ENCODE assay signal across 9 cellular contexts in the genomic region with DNA sequence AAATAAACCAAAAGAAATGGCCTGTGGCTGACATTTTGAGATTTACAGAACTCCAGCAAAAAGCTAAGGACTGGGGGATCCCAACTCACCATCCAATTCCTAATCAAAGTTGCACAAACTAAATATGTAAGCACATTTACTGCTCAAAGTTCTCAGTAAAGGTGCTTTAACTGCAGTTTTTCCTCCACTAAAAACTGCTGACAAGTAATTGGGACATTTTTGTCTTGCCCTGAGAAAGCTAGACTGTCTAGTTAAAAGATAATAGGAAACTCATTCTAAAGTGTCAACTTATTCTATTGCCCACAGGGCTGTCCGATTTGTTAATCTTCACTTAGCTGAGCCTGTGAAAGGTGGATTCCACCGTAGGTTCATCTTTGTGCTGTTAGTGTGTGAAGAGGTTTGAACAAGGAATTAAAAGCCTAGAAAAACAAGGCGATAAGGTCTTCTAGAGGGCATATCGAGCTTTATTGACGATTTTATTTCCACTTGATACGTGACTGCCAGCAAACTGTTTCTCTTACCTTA. TPM values are rescaled to one million over a fixed set of nuclear protein-coding genes. Genes with fewer than 3 reads are reported as not detected.
A peak's percentile ranks its signal among the peaks of the same experiment; 100 is the strongest.
DNase-seq lines count a peak whose midpoint lies in the region; ATAC-seq, FAIRE-seq and TF ChIP-seq lines count a peak whose summit lies in the region.
"Had no signal": no experiment of that assay in that cellular context is flagged by ENCODE, and none has a peak within 500 bp of the region (broad histone marks: within the 10 kb centered on the region; RNA-seq: fewer than 3 reads in every experiment).

No MANE protein-coding gene starts in this region.

- peaks cover 26% of the 10 kb centered on the region for H3K27me3 Mint-ChIP-seq in GM23338 (ENCODE audit: insufficient read depth, low read depth, poor library complexity)
- peaks cover 31% of the 10 kb centered on the region for H3K27me3 Mint-ChIP-seq in WTC11 (ENCODE audit: low read depth)

- no peaks in the 10 kb centered on the region for H3K79me2 ChIP-seq in GM23338 (replicated peaks; ENCODE audit: insufficient read depth)

- CTCF ChIA-PET in WTC11 (lab: Charles Lee), result interaction anchor here (1.2 to 1.4 kb wide), 3 partner anchors 9 to 132 kb away, joined by 3 to 5 read pairs (median 4); no protein-coding TSS in a partner anchor

- WGBS in small intestine, 3 donors, result 58 to 60% (median 60%) methylated on average over 6 of the region's 6 CpGs

- H3K4me2 ChIP-seq in GM23338 (peak overlapping the region; percentile 92), skeletal muscle satellite cell (ENCODE audit: low read length) (peak overlapping the region; percentile 86)

- no peaks in the 10 kb centered on the region for H3K36me3 Mint-ChIP-seq in GM23338 (ENCODE audit: low read depth)
- no peaks in the 10 kb centered on the region for H3K36me3 Mint-ChIP-seq in WTC11

- H3F3A ChIP-seq in GM23338 (replicated peaks; ENCODE audit: low read depth), result peaks cover 6% of the 10 kb centered on the region; the same call in 1 of the 2 replicates

- H3K4me1 Mint-ChIP-seq in GM23338 (peaks cover 13% of the 10 kb centered on the region), WTC11 (peaks cover 19% of the 10 kb centered on the region)

- POLR2A ChIA-PET in WTC11 (lab: Charles Lee), result interaction anchor here (1.3 kb wide), 1 partner anchor 9 kb away, joined by 4 read pairs; no protein-coding TSS in a partner anchor

- peak overlapping the region; percentile 100 for H2AFZ ChIP-seq in GM23338

- H3K9me3 ChIP-seq in skeletal muscle satellite cell (replicated peaks; ENCODE audit: low read length) (no peaks in the 10 kb centered on the region), small intestine (ENCODE audit: control insufficient read depth, low read depth) (no peaks in the 10 kb centered on the region)

- no peak overlapping the region for H3K27ac ChIP-seq in GM23338 (ENCODE audit: low read depth)
- H3K27ac ChIP-seq in small intestine (ENCODE audit: low read depth in 1 of 2, low read length in 1 of 2), result peak overlapping the region in 1 of 2 donors; percentile 89

- H3K4me3 ChIP-seq in GM23338 (peak overlapping the region; percentile 79), iPS-11a (ENCODE audit: low read depth, low read length) (peak overlapping the region; percentile 47), skeletal muscle satellite cell (ENCODE audit: low read length) (no peak overlapping the region), small intestine (ENCODE audit: low read depth in 1 of 2, low read length in 2 of 2) (peak overlapping the region in 1 of 2 donors; percentile 79)

- TF ChIP-seq CTCF in GM23338 (conservative IDR thresholded peaks at IDR 0.05; ENCODE audit: low read depth in 2 of 2) (no peak), WTC11 (IDR thresholded peaks at IDR 0.05) (no peak)

- H3K9ac ChIP-seq in skeletal muscle satellite cell (ENCODE audit: low read depth, low read length), result no peak overlapping the region

- no peak for DNase-seq in GM23338 (ENCODE audit: low spot score)
- DNase-seq in WTC11 (ENCODE audit: low spot score), result no peak
- no peak for DNase-seq in small intestine
- DNase-seq in sciatic nerve (ENCODE audit: low spot score), result no peak

- no peaks in the 10 kb centered on the region for H3K9me2 ChIP-seq in GM23338 (ENCODE audit: insufficient read depth)

- H3K27me3 ChIP-seq in GM23338 (ENCODE audit: insufficient read depth) (peaks cover 53% of the 10 kb centered on the region), skeletal muscle satellite cell (ENCODE audit: control insufficient read depth, insufficient read depth, low read length) (peaks cover 49% of the 10 kb centered on the region), small intestine (ENCODE audit: control insufficient read depth in 2 of 2, insufficient read depth in 2 of 2, low read length in 2 of 2) (no peaks in the 10 kb centered on the region)

- no peaks in the 10 kb centered on the region for H4K20me1 ChIP-seq in GM23338 (replicated peaks; ENCODE audit: insufficient read depth)

- H3K36me3 ChIP-seq in GM23338 (ENCODE audit: insufficient read depth) (no peaks in the 10 kb centered on the region), skeletal muscle satellite cell (ENCODE audit: insufficient read depth, low read length) (no peaks in the 10 kb centered on the region), small intestine (ENCODE audit: control insufficient read depth in 2 of 2, insufficient read depth in 2 of 2, low read length in 2 of 2) (no peaks in the 10 kb centered on the region)

- ATAC-seq in GM23338 (no peak), WTC11 (no peak), sciatic nerve (no peak), HG02840 (IDR thresholded peaks at IDR 0.05; ENCODE audit: low FRiP score, unreplicated experiment) (no peak), HG02623 (IDR thresholded peaks at IDR 0.05; ENCODE audit: unreplicated experiment) (no peak)

- no peaks in the 10 kb centered on the region; the same call in 2 of the 3 replicates for H3K9me3 Mint-ChIP-seq in GM23338
- H3K9me3 Mint-ChIP-seq in WTC11, result no peaks in the 10 kb centered on the region

- FAIRE-seq in small intestine (lab: Jason Lieb, UNC), result no peak
- FAIRE-seq: urothelium cell line had no signal

- intact Hi-C loops in sciatic nerve (cut with DNase I), result no loop called here

- H3K4me3 Mint-ChIP-seq in GM23338 (peak overlapping the region; percentile 76), WTC11 (peak overlapping the region; percentile 74)

- no peak overlapping the region for H3K27ac Mint-ChIP-seq in GM23338
- no peak overlapping the region for H3K27ac Mint-ChIP-seq in WTC11

- peaks cover 14% of the 10 kb centered on the region for H3K4me1 ChIP-seq in GM23338 (ENCODE audit: insufficient read depth)
- H3K4me1 ChIP-seq in skeletal muscle satellite cell (ENCODE audit: control insufficient read depth, insufficient read depth, low read length), result peaks cover 3% of the 10 kb centered on the region
- H3K4me1 ChIP-seq in small intestine (ENCODE audit: control insufficient read depth in 2 of 2, insufficient read depth in 1 of 2, low read depth in 1 of 2, low read length in 1 of 2), result no peaks in the 10 kb centered on the region

TF ChIP-seq in GM23338, 12 proteins besides CTCF, POLR2A, EP300 and RAD21 (continues in another document):
- TF ChIP-seq POLR2AphosphoS5 (IDR thresholded peaks at IDR 0.05; ENCODE audit: low read depth), result no peak

TF ChIP-seq in WTC11, 78 proteins besides CTCF, POLR2A, EP300 and RAD21:
- TF ChIP-seq SP1 (CRISPR knock-in tag; conservative IDR thresholded peaks at IDR 0.05), result no peak
- TF ChIP-seq TCF7 (CRISPR knock-in tag; IDR thresholded peaks at IDR 0.05; ENCODE audit: low read depth), result no peak
- TF ChIP-seq, protein P1, sequence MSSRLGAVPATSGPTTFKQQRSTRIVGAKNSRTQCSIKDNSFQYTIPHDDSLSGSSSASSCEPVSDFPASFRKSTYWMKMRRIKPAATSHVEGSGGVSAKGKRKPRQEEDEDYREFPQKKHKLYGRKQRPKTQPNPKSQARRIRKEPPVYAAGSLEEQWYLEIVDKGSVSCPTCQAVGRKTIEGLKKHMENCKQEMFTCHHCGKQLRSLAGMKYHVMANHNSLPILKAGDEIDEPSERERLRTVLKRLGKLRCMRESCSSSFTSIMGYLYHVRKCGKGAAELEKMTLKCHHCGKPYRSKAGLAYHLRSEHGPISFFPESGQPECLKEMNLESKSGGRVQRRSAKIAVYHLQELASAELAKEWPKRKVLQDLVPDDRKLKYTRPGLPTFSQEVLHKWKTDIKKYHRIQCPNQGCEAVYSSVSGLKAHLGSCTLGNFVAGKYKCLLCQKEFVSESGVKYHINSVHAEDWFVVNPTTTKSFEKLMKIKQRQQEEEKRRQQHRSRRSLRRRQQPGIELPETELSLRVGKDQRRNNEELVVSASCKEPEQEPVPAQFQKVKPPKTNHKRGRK (CRISPR knock-in tag; IDR thresholded peaks at IDR 0.05; ENCODE audit: borderline replicate concordance), result no peak
- no peak for TF ChIP-seq SOX15 (CRISPR knock-in tag; IDR thresholded peaks at IDR 0.05)
- no peak for TF ChIP-seq JAZF1 (CRISPR knock-in tag; IDR thresholded peaks at IDR 0.05)
- no peak for TF ChIP-seq ZNF263 (CRISPR knock-in tag; IDR thresholded peaks at IDR 0.05; ENCODE audit: low read depth)

RNA-seq across cellular contexts. Expression of a gene that starts 1.0 kb away (rescaled TPM):
- 0.50 and 0.94 TPM in 2 replicates for total RNA-seq in GM23338 (2014; rRNA removed; shearing (Covaris generic))
- 1.2 and 2.6 TPM in 2 replicates for polyA plus RNA-seq in GM23338 (2016; fragmentation: Nextera tagmentation; extraction: Ambion mirVana)
- total RNA-seq in WTC11 (2021), result 2.6 to 3.2 TPM (median 2.7 TPM) in 3 replicates
- under 0.01 and 0.25 TPM in 2 replicates for total RNA-seq in skeletal muscle satellite cell (2012; rRNA removed)
- 1 to 10 TPM; 2.2 to 3.8 (median 3.8) TPM for polyA plus RNA-seq in small intestine
- 31.4 TPM for total RNA-seq in sciatic nerve

RNA-seq across cellular contexts. Expression of a gene that starts 36.8 kb away (rescaled TPM):
- 65.5 and 70.3 TPM in 2 replicates for total RNA-seq in GM23338 (2014; rRNA removed; shearing (Covaris generic))
- polyA plus RNA-seq in GM23338 (2016; fragmentation: Nextera tagmentation; extraction: Ambion mirVana) (167 and 180 TPM in 2 replicates), small intestine (10 to 100 TPM; 18.4 to 44.9 (median 23.0) TPM)
- total RNA-seq in WTC11 (2021) (39.1 to 45.1 TPM (median 44.4 TPM) in 3 replicates), sciatic nerve (33.6 TPM)
- total RNA-seq in skeletal muscle satellite cell (2012; rRNA removed), result 22.3 and 33.0 TPM in 2 replicates
